Comparison of ENCODE assay signal across 12 cellular contexts in genomic region chr7:50393547-50394252, GRCh38. TPM values are rescaled to one million over a fixed set of nuclear protein-coding genes. Genes with fewer than 3 reads are reported as not detected.
DNase-seq lines count a peak whose midpoint lies in the region; ATAC-seq and TF ChIP-seq lines count a peak whose summit lies in the region.
"Had no signal": no experiment of that assay in that cellular context is flagged by ENCODE, and none has a peak within 500 bp of the region (broad histone marks: within the 10 kb centered on the region; RNA-seq: fewer than 3 reads in every experiment).

No MANE protein-coding gene starts in this region.

- H3F3A ChIP-seq in GM23338 (replicated peaks; ENCODE audit: low read depth) = no peaks in the 10 kb centered on the region

- no peak overlapping the region for H2AFZ ChIP-seq in GM23338

- no peaks in the 10 kb centered on the region for H3K9me3 Mint-ChIP-seq in central memory CD8-positive, alpha-beta T cell
- H3K9me3 Mint-ChIP-seq in GM23338 = no peaks in the 10 kb centered on the region

- H3K27me3 Mint-ChIP-seq in central memory CD8-positive, alpha-beta T cell = no peaks in the 10 kb centered on the region
- no peaks in the 10 kb centered on the region for H3K27me3 Mint-ChIP-seq in GM23338 (ENCODE audit: insufficient read depth, low read depth, poor library complexity)

- ATAC-seq in GM21723 (IDR thresholded peaks at IDR 0.05; ENCODE audit: unreplicated experiment) (peak; percentile 37), HG03175 (IDR thresholded peaks at IDR 0.05; ENCODE audit: unreplicated experiment) (no peak), GM23338 (no peak)
- ATAC-seq in central memory CD8-positive, alpha-beta T cell (replicated peaks; ENCODE audit: extremely low read depth, poor library complexity, severe bottlenecking) = peak; percentile 69
- ATAC-seq: psoas muscle had no signal

- H3K36me3 Mint-ChIP-seq in central memory CD8-positive, alpha-beta T cell (ENCODE audit: insufficient read depth) = peaks cover 80% of the 10 kb centered on the region
- H3K36me3 Mint-ChIP-seq in GM23338 (ENCODE audit: low read depth) = no peaks in the 10 kb centered on the region

- H3K27ac Mint-ChIP-seq in central memory CD8-positive, alpha-beta T cell (ENCODE audit: low read depth) = peak overlapping the region; percentile 91
- H3K27ac Mint-ChIP-seq in GM23338 = no peak overlapping the region; the same call in 1 of the 2 replicates

- no peaks in the 10 kb centered on the region for H3K9me2 ChIP-seq in GM23338 (ENCODE audit: insufficient read depth)

- H3K36me3 ChIP-seq in GM23338 (ENCODE audit: insufficient read depth) = no peaks in the 10 kb centered on the region
- H3K36me3 ChIP-seq: BE2C had no signal

- H3K27me3 ChIP-seq in GM23338 (ENCODE audit: insufficient read depth) = no peaks in the 10 kb centered on the region

- H3K4me3 ChIP-seq in GM23338 = no peak overlapping the region
- H3K4me3 ChIP-seq: psoas muscle had no signal

- H3K27ac ChIP-seq in GM23338 (ENCODE audit: low read depth) = no peak overlapping the region
- H3K27ac ChIP-seq: psoas muscle had no signal

- H3K4me2 ChIP-seq in GM23338 = no peak overlapping the region

- no peaks in the 10 kb centered on the region for H3K4me1 ChIP-seq in GM23338 (ENCODE audit: insufficient read depth)
- H3K4me1 ChIP-seq: BE2C, psoas muscle had no signal

- no peak for TF ChIP-seq CTCF in GM23338 (conservative IDR thresholded peaks at IDR 0.05; ENCODE audit: low read depth in 2 of 2)

- no peaks in the 10 kb centered on the region for H4K20me1 ChIP-seq in GM23338 (replicated peaks; ENCODE audit: insufficient read depth)

- peak overlapping the region; percentile 72 for H3K4me3 Mint-ChIP-seq in central memory CD8-positive, alpha-beta T cell
- no peak overlapping the region for H3K4me3 Mint-ChIP-seq in GM23338

- peaks cover 90% of the 10 kb centered on the region for H3K4me1 Mint-ChIP-seq in central memory CD8-positive, alpha-beta T cell
- no peaks in the 10 kb centered on the region for H3K4me1 Mint-ChIP-seq in GM23338

- DNase-seq in CD1c-positive myeloid dendritic cell (ENCODE audit: extremely low spot score) (peak; percentile 28), T-helper 9 cell (peak; percentile 33), posterior vena cava (ENCODE audit: low spot score) (no peak), NCI-H2196 (lab: John Stamatoyannopoulos, UW; ENCODE audit: unreplicated experiment) (no peak), GM23338 (ENCODE audit: low spot score) (no peak)
- DNase-seq in central memory CD8-positive, alpha-beta T cell (ENCODE audit: low spot score in 2 of 2) = peak in 1 of 2 donors; percentile 40
- DNase-seq: BE2C, hypothalamus, psoas muscle, SHP77 had no signal

- intact Hi-C loops in posterior vena cava (cut with DNase I) = no loop called here

- no peaks in the 10 kb centered on the region for H3K79me2 ChIP-seq in GM23338 (replicated peaks; ENCODE audit: insufficient read depth)

TF ChIP-seq in GM23338, 12 proteins besides CTCF, POLR2A, EP300 and RAD21 (continues in another document):
- TF ChIP-seq NANOG (IDR thresholded peaks at IDR 0.05; ENCODE audit: borderline replicate concordance) = no peak
- no peak for TF ChIP-seq STAT1 (IDR thresholded peaks at IDR 0.05; ENCODE audit: unreplicated experiment)
- TF ChIP-seq POLR2AphosphoS5 (IDR thresholded peaks at IDR 0.05; ENCODE audit: low read depth) = no peak
- TF ChIP-seq ETS1 (IDR thresholded peaks at IDR 0.05) = no peak
- TF ChIP-seq EZH2phosphoT487 (IDR thresholded peaks at IDR 0.05; ENCODE audit: unreplicated experiment) = no peak
- no peak for TF ChIP-seq ZNF114 (CRISPR knock-in tag; IDR thresholded peaks at IDR 0.05)
- no peak for TF ChIP-seq ZNF462 (CRISPR knock-in tag; IDR thresholded peaks at IDR 0.05)
- no peak for TF ChIP-seq ZNF331 (CRISPR knock-in tag; IDR thresholded peaks at IDR 0.05; ENCODE audit: low read depth)
- no peak for TF ChIP-seq EZH2 (IDR thresholded peaks at IDR 0.05; ENCODE audit: low read depth, unreplicated experiment)
- TF ChIP-seq JUNB (IDR thresholded peaks at IDR 0.05; ENCODE audit: unreplicated experiment) = no peak
- TF ChIP-seq CREB1 (CRISPR knock-in tag; IDR thresholded peaks at IDR 0.05; ENCODE audit: low read depth) = no peak

RNA-seq across cellular contexts. Expression of gene FIGNL1, which starts 56.5 kb away (rescaled TPM):
- total RNA-seq in posterior vena cava = 1 to 10 TPM; 4.4 to 8.3 TPM
- total RNA-seq in GM23338 (2014; rRNA removed; shearing (Covaris generic)) = 15.8 and 24.9 TPM in 2 replicates
- 5.5 and 6.6 TPM in 2 replicates for polyA plus RNA-seq in GM23338 (2016; fragmentation: Nextera tagmentation; extraction: Ambion mirVana)

Comparison
In these comparisons a context has a peak if more than half of its experiments do, and no peak if none do; other contexts are left out.
1. DNase-seq: peak in CD1c-positive myeloid dendritic cell (single experiment) and T-helper 9 cell (single experiment); none in posterior vena cava (single experiment), NCI-H2196 (single experiment) and GM23338 (single experiment).
2. ATAC-seq: peak in GM21723 (single experiment) and central memory CD8-positive, alpha-beta T cell (single experiment); none in HG03175 (single experiment) and GM23338 (single experiment).